In genomic region chr12:22982635-22983034, GRCh38 we compare ENCODE assay signal across 16 cellular contexts.
DNase-seq lines count a peak whose midpoint lies in the region; ATAC-seq and TF ChIP-seq lines count a peak whose summit lies in the region.
"Had no signal": no experiment of that assay in that cellular context is flagged by ENCODE, and none has a peak within 500 bp of the region (broad histone marks: within the 10 kb centered on the region; RNA-seq: fewer than 3 reads in every experiment).

No MANE protein-coding gene starts in this region.

- H3K27ac ChIP-seq in neural progenitor cell (no peak overlapping the region), aorta (ENCODE audit: low read depth in 1 of 2, low read length in 2 of 2) (no peak overlapping the region), Karpas-422 (ENCODE audit: low read length) (no peak overlapping the region), PC-3 (ENCODE audit: low read length) (no peak overlapping the region), osteoblast (ENCODE audit: low read depth, low read length) (no peak overlapping the region)
- H3K27ac ChIP-seq: BLaER1 had no signal

- H3K9me2 ChIP-seq in Karpas-422 (replicated peaks; ENCODE audit: insufficient read depth, low read length) (no peaks in the 10 kb centered on the region), PC-3 (replicated peaks; ENCODE audit: low read length) (no peaks in the 10 kb centered on the region)

- H3K79me2 ChIP-seq in neural progenitor cell (ENCODE audit: low read depth), result no peaks in the 10 kb centered on the region
- no peaks in the 10 kb centered on the region for H3K79me2 ChIP-seq in Karpas-422 (ENCODE audit: low read length)
- no peaks in the 10 kb centered on the region for H3K79me2 ChIP-seq in PC-3 (ENCODE audit: low read length)
- H3K79me2 ChIP-seq in osteoblast (ENCODE audit: insufficient read depth, low read length), result no peaks in the 10 kb centered on the region

- H3K27me3 ChIP-seq in neural progenitor cell, result no peaks in the 10 kb centered on the region
- H3K27me3 ChIP-seq in aorta (ENCODE audit: control insufficient read depth in 1 of 2, insufficient read depth in 2 of 2, low read length in 1 of 2), result no peaks in the 10 kb centered on the region
- H3K27me3 ChIP-seq in Karpas-422 (ENCODE audit: low read length), result no peaks in the 10 kb centered on the region
- H3K27me3 ChIP-seq in PC-3 (ENCODE audit: low read length), result peaks cover 27% of the 10 kb centered on the region
- H3K27me3 ChIP-seq in osteoblast (ENCODE audit: insufficient read depth, low read length), result no peaks in the 10 kb centered on the region
- H3K27me3 ChIP-seq: BLaER1 had no signal

- H3K4me2 ChIP-seq in neural progenitor cell, result no peak overlapping the region
- H3K4me2 ChIP-seq in Karpas-422 (ENCODE audit: low read depth, low read length, poor library complexity, severe bottlenecking), result no peak overlapping the region
- H3K4me2 ChIP-seq in PC-3 (ENCODE audit: low read length), result no peak overlapping the region
- no peak overlapping the region for H3K4me2 ChIP-seq in osteoblast (ENCODE audit: insufficient read depth, low read length)
- H3K4me2 ChIP-seq: BLaER1 had no signal

- intact Hi-C loops in aorta (cut with DNase I), result no loop called here
- intact Hi-C loops in PC-3 (cut with micrococcal nuclease), result no loop called here

- H3K9me3 Mint-ChIP-seq in neural progenitor cell, result no peaks in the 10 kb centered on the region

- H3K4me3 ChIP-seq in choroid plexus epithelial cell (ENCODE audit: low read depth, low read length) (no peak overlapping the region), neural progenitor cell (no peak overlapping the region), aorta (ENCODE audit: low read length in 2 of 2) (no peak overlapping the region), Karpas-422 (ENCODE audit: low read length) (no peak overlapping the region), PC-3 (ENCODE audit: low read length) (no peak overlapping the region), osteoblast (ENCODE audit: insufficient read depth, low read length) (no peak overlapping the region)
- H3K4me3 ChIP-seq: BLaER1, HAP-1 had no signal

- H4K20me1 ChIP-seq in neural progenitor cell (ENCODE audit: low read depth) (no peaks in the 10 kb centered on the region), Karpas-422 (ENCODE audit: insufficient read depth, low read depth, low read length) (no peaks in the 10 kb centered on the region), PC-3 (ENCODE audit: low read length) (no peaks in the 10 kb centered on the region), osteoblast (ENCODE audit: insufficient read depth, low read length) (no peaks in the 10 kb centered on the region)
- H4K20me1 ChIP-seq: BLaER1 had no signal

- H3K9me3 ChIP-seq in neural progenitor cell (ENCODE audit: low read depth) (no peaks in the 10 kb centered on the region), aorta (ENCODE audit: control insufficient read depth, low read length) (no peaks in the 10 kb centered on the region), Karpas-422 (ENCODE audit: low read length) (no peaks in the 10 kb centered on the region), PC-3 (ENCODE audit: low read length) (no peaks in the 10 kb centered on the region), osteoblast (ENCODE audit: low read depth, low read length) (no peaks in the 10 kb centered on the region)
- H3K9me3 ChIP-seq: BLaER1, HAP-1 had no signal

- H3K36me3 Mint-ChIP-seq in neural progenitor cell, result peaks cover 2% of the 10 kb centered on the region
- H3K36me3 Mint-ChIP-seq: CD14-positive monocyte; CD4-positive, alpha-beta memory T cell had no signal

- peaks cover 24% of the 10 kb centered on the region for H3K4me1 Mint-ChIP-seq in neural progenitor cell
- H3K4me1 Mint-ChIP-seq: CD14-positive monocyte; CD4-positive, alpha-beta memory T cell had no signal

- DNase-seq in NCI-H69 (lab: John Stamatoyannopoulos, UW) (peak; percentile 44), choroid plexus epithelial cell (ENCODE audit: low read depth) (peak; percentile 18), neural progenitor cell (ENCODE audit: low spot score) (no peak), aorta (no peak), Karpas-422 (no peak), PC-3 (no peak), osteoblast (ENCODE audit: insufficient read length, low spot score, missing footprints) (no peak)
- DNase-seq: 8988T; CD4-positive, alpha-beta memory T cell; DMS153; DMS79; GDM1 had no signal

- H3K9ac ChIP-seq in neural progenitor cell (no peak overlapping the region), Karpas-422 (ENCODE audit: low read length) (no peak overlapping the region), PC-3 (ENCODE audit: low read length) (no peak overlapping the region)
- H3K9ac ChIP-seq: BLaER1 had no signal

- ATAC-seq in aorta (ENCODE audit: low FRiP score), result peak; percentile 19
- no peak for ATAC-seq in PC-3
- ATAC-seq: HepG2 had no signal

- H3K4me3 Mint-ChIP-seq in neural progenitor cell, result no peak overlapping the region
- H3K4me3 Mint-ChIP-seq: CD14-positive monocyte; CD4-positive, alpha-beta memory T cell had no signal

- TF ChIP-seq CTCF in choroid plexus epithelial cell (conservative IDR thresholded peaks at IDR 0.05; ENCODE audit: low read depth, low read length) (no peak), neural progenitor cell (IDR thresholded peaks at IDR 0.05) (no peak), PC-3 (conservative IDR thresholded peaks at IDR 0.05; ENCODE audit: low read depth, low read length) (no peak), osteoblast (IDR thresholded peaks at IDR 0.05; ENCODE audit: extremely low read depth, low read depth, low read length) (no peak)

- CTCF ChIA-PET in PC-3 (lab: Charles Lee), result no interaction called here

- no TSS peak for BruUV-seq in PC-3 (replicated peaks; lab: Mats Ljungman, UMichigan)

- no peaks in the 10 kb centered on the region for H3K36me3 ChIP-seq in neural progenitor cell
- no peaks in the 10 kb centered on the region for H3K36me3 ChIP-seq in aorta (ENCODE audit: control insufficient read depth in 1 of 2, insufficient read depth in 2 of 2, low read length in 1 of 2)
- no peaks in the 10 kb centered on the region for H3K36me3 ChIP-seq in Karpas-422 (ENCODE audit: insufficient read depth, low read length)
- no peaks in the 10 kb centered on the region for H3K36me3 ChIP-seq in PC-3 (ENCODE audit: low read depth, low read length)
- H3K36me3 ChIP-seq in osteoblast (ENCODE audit: insufficient read depth, low read length), result no peaks in the 10 kb centered on the region
- H3K36me3 ChIP-seq: BLaER1, HAP-1 had no signal

- WGBS in aorta, 2 donors, result 89 to 93% methylated on average over 13 of the region's 13 CpGs

- no peak overlapping the region for H2AFZ ChIP-seq in neural progenitor cell (replicated peaks)
- no peak overlapping the region for H2AFZ ChIP-seq in Karpas-422 (ENCODE audit: low read length)
- H2AFZ ChIP-seq in PC-3 (ENCODE audit: low read length), result no peak overlapping the region
- no peak overlapping the region for H2AFZ ChIP-seq in osteoblast (ENCODE audit: low read length)

- POLR2A ChIA-PET in PC-3 (lab: Charles Lee; ENCODE audit: unreplicated experiment), result no interaction called here

- H3F3A ChIP-seq in neural progenitor cell (ENCODE audit: low read depth), result peaks cover 4% of the 10 kb centered on the region
- no peaks in the 10 kb centered on the region for H3F3A ChIP-seq in PC-3 (ENCODE audit: low read length, unreplicated experiment)

- H3K27me3 Mint-ChIP-seq in neural progenitor cell (ENCODE audit: insufficient read depth, low read depth), result no peaks in the 10 kb centered on the region

- peaks cover 15% of the 10 kb centered on the region for H3K4me1 ChIP-seq in neural progenitor cell
- peaks cover 0 to 3% of the 10 kb centered on the region in 2 donors for H3K4me1 ChIP-seq in aorta (ENCODE audit: control insufficient read depth in 1 of 2, insufficient read depth in 2 of 2, low read length in 2 of 2)
- H3K4me1 ChIP-seq in Karpas-422 (ENCODE audit: low read length), result no peaks in the 10 kb centered on the region
- no peaks in the 10 kb centered on the region for H3K4me1 ChIP-seq in PC-3 (ENCODE audit: insufficient read depth, low read length)
- H3K4me1 ChIP-seq in osteoblast (ENCODE audit: insufficient read depth, low read length), result peaks cover 19% of the 10 kb centered on the region
- H3K4me1 ChIP-seq: BLaER1 had no signal

- H3K27ac Mint-ChIP-seq in neural progenitor cell, result peak overlapping the region; percentile 82
- H3K27ac Mint-ChIP-seq: CD14-positive monocyte; CD4-positive, alpha-beta memory T cell had no signal

Comparison
In these comparisons a context has a peak if more than half of its experiments do, and no peak if none do; other contexts are left out.
1. DNase-seq: peak in NCI-H69 (single experiment) and choroid plexus epithelial cell (single experiment); none in neural progenitor cell (single experiment), aorta (0 of 2), Karpas-422 (single experiment), PC-3 (single experiment) and osteoblast (single experiment).